In genomic region chr9:85212887-85213286, GRCh38 we compare ENCODE assay signal across 12 cellular contexts.
A peak's percentile ranks its signal among the peaks of the same experiment; 100 is the strongest.
DNase-seq lines count a peak whose midpoint lies in the region; ATAC-seq, FAIRE-seq and TF ChIP-seq lines count a peak whose summit lies in the region.
"Had no signal": no experiment of that assay in that cellular context is flagged by ENCODE, and none has a peak within 500 bp of the region (broad histone marks: within the 10 kb centered on the region; RNA-seq: fewer than 3 reads in every experiment).

No MANE protein-coding gene starts in this region.

- ATAC-seq in activated naive CD4-positive, alpha-beta T cell treated with anti-CD3 and anti-CD28 coated beads, Interleukin-2, amount 50 U/mL, for 72 hours = peak; percentile 36 to 48
- peak; percentile 52 for ATAC-seq in stimulated activated naive CD8-positive, alpha-beta T cell treated with anti-CD3 and anti-CD28 coated beads, Interleukin-15, amount 100 ng/mL, for 72 hours
- ATAC-seq: CD8-positive, alpha-beta T cell had no signal

- FAIRE-seq in RCC 7860 (lab: Jason Lieb, UNC) = peak; percentile 35

- H3K36me3 Mint-ChIP-seq in activated naive CD4-positive, alpha-beta T cell treated with anti-CD3 and anti-CD28 coated beads, Interleukin-2, amount 50 U/mL, for 72 hours = peaks cover 0 to 1% of the 10 kb centered on the region in 2 donors
- H3K36me3 Mint-ChIP-seq: CD8-positive, alpha-beta T cell had no signal

- TF ChIP-seq CTCF in fibroblast of mammary gland (conservative IDR thresholded peaks at IDR 0.05; ENCODE audit: control insufficient read depth, insufficient read depth, low read depth, low read length) = no peak

- no peak for DNase-seq in activated naive CD4-positive, alpha-beta T cell treated with anti-CD3 and anti-CD28 coated beads, Interleukin-2, amount 50 U/mL, for 72 hours (ENCODE audit: low spot score in 2 of 2)
- DNase-seq in activated naive CD4-positive, alpha-beta T cell treated with Interleukin-2 at 50 U/mL for 16 hours = no peak
- peak; percentile 57 for DNase-seq in RCC 7860 (ENCODE audit: low spot score)
- DNase-seq in fibroblast of mammary gland (ENCODE audit: low read depth) = peak; percentile 85
- DNase-seq in stimulated activated naive CD8-positive, alpha-beta T cell treated with anti-CD3 and anti-CD28 coated beads, Interleukin-15, amount 100 ng/mL, for 72 hours = no peak
- DNase-seq in NOMO-1 treated with dmso at 0.1 percent for 144 hours (lab: John Stamatoyannopoulos, UW; ENCODE audit: unreplicated experiment) = no peak
- no peak for DNase-seq in NCI-H2107 (lab: John Stamatoyannopoulos, UW)
- DNase-seq in NCI-H187 treated with DMSO at 0.1 percent for 48 hours (lab: John Stamatoyannopoulos, UW) = no peak
- DNase-seq: CD8-positive, alpha-beta T cell; cerebellar nuclear complex had no signal

- peaks cover 0 to 4% of the 10 kb centered on the region in 2 donors for H3K9me3 Mint-ChIP-seq in activated naive CD4-positive, alpha-beta T cell treated with anti-CD3 and anti-CD28 coated beads, Interleukin-2, amount 50 U/mL, for 72 hours
- no peaks in the 10 kb centered on the region for H3K9me3 Mint-ChIP-seq in stimulated activated naive CD8-positive, alpha-beta T cell treated with anti-CD3 and anti-CD28 coated beads, Interleukin-15, amount 100 ng/mL, for 72 hours
- H3K9me3 Mint-ChIP-seq: CD8-positive, alpha-beta T cell; neural crest cell had no signal

- no peak overlapping the region for H3K27ac Mint-ChIP-seq in activated naive CD4-positive, alpha-beta T cell treated with anti-CD3 and anti-CD28 coated beads, Interleukin-2, amount 50 U/mL, for 72 hours
- H3K27ac Mint-ChIP-seq in stimulated activated naive CD8-positive, alpha-beta T cell treated with anti-CD3 and anti-CD28 coated beads, Interleukin-15, amount 100 ng/mL, for 72 hours = no peak overlapping the region
- H3K27ac Mint-ChIP-seq: CD8-positive, alpha-beta T cell had no signal

- H3K4me3 Mint-ChIP-seq in stimulated activated naive CD8-positive, alpha-beta T cell treated with anti-CD3 and anti-CD28 coated beads, Interleukin-15, amount 100 ng/mL, for 72 hours = no peak overlapping the region
- H3K4me3 Mint-ChIP-seq: CD8-positive, alpha-beta T cell; neural crest cell had no signal

- peaks cover 52% of the 10 kb centered on the region for H3K27me3 Mint-ChIP-seq in stimulated activated naive CD8-positive, alpha-beta T cell treated with anti-CD3 and anti-CD28 coated beads, Interleukin-15, amount 100 ng/mL, for 72 hours

- H3K4me1 Mint-ChIP-seq in stimulated activated naive CD8-positive, alpha-beta T cell treated with anti-CD3 and anti-CD28 coated beads, Interleukin-15, amount 100 ng/mL, for 72 hours = peaks cover 7% of the 10 kb centered on the region

- H3K4me3 ChIP-seq in fibroblast of mammary gland (ENCODE audit: control insufficient read depth, low read depth, low read length) = no peak overlapping the region
- H3K4me3 ChIP-seq: SJSA1 had no signal

Comparison
In these comparisons a context has a peak if more than half of its experiments do, and no peak if none do; other contexts are left out.
1. DNase-seq: peak in RCC 7860 (single experiment) and fibroblast of mammary gland (single experiment); none in activated naive CD4-positive, alpha-beta T cell treated with anti-CD3 and anti-CD28 coated beads, Interleukin-2, amount 50 U/mL, for 72 hours (0 of 2), activated naive CD4-positive, alpha-beta T cell treated with Interleukin-2 at 50 U/mL for 16 hours (single experiment), stimulated activated naive CD8-positive, alpha-beta T cell treated with anti-CD3 and anti-CD28 coated beads, Interleukin-15, amount 100 ng/mL, for 72 hours (0 of 2), NOMO-1 treated with dmso at 0.1 percent for 144 hours (single experiment), NCI-H2107 (single experiment) and NCI-H187 treated with DMSO at 0.1 percent for 48 hours (single experiment).